ENCODE assay signal across 14 cellular contexts in genomic region chr11:16114451-16114850, GRCh38.
A peak's percentile ranks its signal among the peaks of the same experiment; 100 is the strongest.
DNase-seq lines count a peak whose midpoint lies in the region; ATAC-seq and TF ChIP-seq lines count a peak whose summit lies in the region.
"Had no signal": no experiment of that assay in that cellular context is flagged by ENCODE, and none has a peak within 500 bp of the region (broad histone marks: within the 10 kb centered on the region; RNA-seq: fewer than 3 reads in every experiment).

No MANE protein-coding gene starts in this region.

- TF ChIP-seq CTCF in Caco-2 (IDR thresholded peaks at IDR 0.05; ENCODE audit: insufficient read depth in 1 of 2, low read depth in 1 of 2, low read length in 1 of 2, severe bottlenecking in 1 of 2, unreplicated experiment in 1 of 2) (no peak), RWPE2 (IDR thresholded peaks at IDR 0.05; ENCODE audit: poor library complexity, severe bottlenecking) (no peak), foreskin keratinocyte (conservative IDR thresholded peaks at IDR 0.05) (no peak), right lobe of liver (IDR thresholded peaks at IDR 0.05) (no peak), mucosa of descending colon (IDR thresholded peaks at IDR 0.05) (no peak), upper lobe of right lung (IDR thresholded peaks at IDR 0.05) (no peak)

- peaks cover 41% of the 10 kb centered on the region for H3K4me1 Mint-ChIP-seq in Caco-2 (ENCODE audit: low read depth, unreplicated experiment)
- H3K4me1 Mint-ChIP-seq: B cell had no signal

- DNase-seq in Caco-2 (no peak), RWPE2 (ENCODE audit: low spot score) (no peak), foreskin keratinocyte (peak; percentile 35 to 63), right lobe of liver (no peak), superior temporal gyrus (ENCODE audit: extremely low spot score) (no peak), mucosa of descending colon (no peak), upper lobe of right lung (no peak)
- DNase-seq: C1 segment of cervical spinal cord; CD4-positive, alpha-beta T cell; DMS79; HCEC 1CT; HFFc6 had no signal

- H3K36me3 Mint-ChIP-seq in Caco-2 (ENCODE audit: insufficient read depth, unreplicated experiment) = no peaks in the 10 kb centered on the region

- H3K4me1 ChIP-seq in Caco-2 (peaks cover 55% of the 10 kb centered on the region), RWPE2 (ENCODE audit: insufficient read depth, poor library complexity, severe bottlenecking) (peaks cover 15% of the 10 kb centered on the region), foreskin keratinocyte (peaks cover 44% of the 10 kb centered on the region), right lobe of liver (peaks cover 0 to 34% (median 9%) of the 10 kb centered on the region in 4 donors), mucosa of descending colon (ENCODE audit: low read depth) (no peaks in the 10 kb centered on the region), upper lobe of right lung (no peaks in the 10 kb centered on the region)

- H3K27me3 Mint-ChIP-seq in Caco-2 (ENCODE audit: insufficient read depth, unreplicated experiment) = no peaks in the 10 kb centered on the region
- H3K27me3 Mint-ChIP-seq: B cell; CD4-positive, alpha-beta T cell had no signal

- H3K4me3 Mint-ChIP-seq in Caco-2 (ENCODE audit: unreplicated experiment) = peak overlapping the region; percentile 58
- H3K4me3 Mint-ChIP-seq: B cell; CD4-positive, alpha-beta T cell; HFFc6 had no signal

- H3K27ac ChIP-seq in RWPE2 (ENCODE audit: poor library complexity, severe bottlenecking) (no peak overlapping the region), foreskin keratinocyte (no peak overlapping the region), right lobe of liver (peak overlapping the region; percentile 81 to 96 (median 93)), upper lobe of right lung (no peak overlapping the region)

- 50% methylated on average over 2 of the region's 2 CpGs for whole genome bisulfite sequencing in right lobe of liver (ENCODE audit: insufficient coverage, low coverage, low lambda C conversion rate, missing lambda C conversion rate)

- POLR2A ChIA-PET in Caco-2 (lab: Charles Lee) = no interaction called here

- BruUV-seq in Caco-2 (replicated peaks; lab: Mats Ljungman, UMichigan) = no TSS peak

- H3K9me3 Mint-ChIP-seq in Caco-2 (ENCODE audit: unreplicated experiment) = no peaks in the 10 kb centered on the region
- H3K9me3 Mint-ChIP-seq: CD4-positive, alpha-beta T cell; HFFc6 had no signal

- no peak for TF ChIP-seq POLR2A in right lobe of liver (IDR thresholded peaks at IDR 0.05)

- H3K4me3 ChIP-seq in Caco-2 (ENCODE audit: low read depth, low read length) (no peak overlapping the region), RWPE2 (ENCODE audit: severe bottlenecking) (no peak overlapping the region), right lobe of liver (no peak overlapping the region), mucosa of descending colon (no peak overlapping the region), upper lobe of right lung (no peak overlapping the region)
- H3K4me3 ChIP-seq: GM12878 had no signal

- ATAC-seq in RWPE2 (ENCODE audit: low read depth) (peak; percentile 45; the same call in 1 of the 3 replicates), foreskin keratinocyte (peak; percentile 62), right lobe of liver (peak in 1 of 4 donors; percentile 27), mucosa of descending colon (no peak), upper lobe of right lung (no peak)
- ATAC-seq: GM12878 had no signal

- H3K9me3 ChIP-seq in Caco-2 (no peaks in the 10 kb centered on the region), RWPE2 (ENCODE audit: severe bottlenecking) (no peaks in the 10 kb centered on the region), right lobe of liver (no peaks in the 10 kb centered on the region), mucosa of descending colon (no peaks in the 10 kb centered on the region), upper lobe of right lung (no peaks in the 10 kb centered on the region)

- CTCF ChIA-PET in Caco-2 (lab: Charles Lee) = no interaction called here

- no peak overlapping the region for H3K27ac Mint-ChIP-seq in Caco-2 (ENCODE audit: unreplicated experiment)
- H3K27ac Mint-ChIP-seq: B cell; CD4-positive, alpha-beta T cell; HFFc6 had no signal

- no peaks in the 10 kb centered on the region for H3K27me3 ChIP-seq in Caco-2 (replicated peaks; ENCODE audit: control insufficient read depth, insufficient read depth, low read length)
- no peaks in the 10 kb centered on the region for H3K27me3 ChIP-seq in RWPE2 (ENCODE audit: insufficient read depth, poor library complexity, severe bottlenecking)
- H3K27me3 ChIP-seq in foreskin keratinocyte = no peaks in the 10 kb centered on the region
- H3K27me3 ChIP-seq in right lobe of liver = no peaks in the 10 kb centered on the region
- H3K27me3 ChIP-seq in upper lobe of right lung = no peaks in the 10 kb centered on the region

- intact Hi-C loops in Caco-2 (cut with micrococcal nuclease; ENCODE audit: unreplicated experiment) = loop anchor here (2.0 kb wide), 4 partner anchors 16 to 492 kb away; no protein-coding TSS in a partner anchor
- intact Hi-C loops in right lobe of liver (cut with DNase I) = no loop called here
- intact Hi-C loops in mucosa of descending colon (cut with DNase I, micrococcal nuclease) = no loop called here
- intact Hi-C loops in upper lobe of right lung (cut with DNase I) = no loop called here

- peaks cover 1% of the 10 kb centered on the region for H3K36me3 ChIP-seq in Caco-2 (ENCODE audit: control insufficient read depth, insufficient read depth, low read length)
- no peaks in the 10 kb centered on the region for H3K36me3 ChIP-seq in RWPE2 (ENCODE audit: low read depth)
- H3K36me3 ChIP-seq in right lobe of liver = no peaks in the 10 kb centered on the region
- no peaks in the 10 kb centered on the region for H3K36me3 ChIP-seq in mucosa of descending colon (ENCODE audit: low read depth)
- no peaks in the 10 kb centered on the region for H3K36me3 ChIP-seq in upper lobe of right lung

Comparison
In these comparisons a context has a peak if more than half of its experiments do, and no peak if none do; other contexts are left out.
1. DNase-seq: peak in foreskin keratinocyte (2 of 2); none in Caco-2 (0 of 2), RWPE2 (single experiment), right lobe of liver (0 of 3), superior temporal gyrus (single experiment), mucosa of descending colon (0 of 3) and upper lobe of right lung (single experiment).
2. ATAC-seq: peak in RWPE2 (single experiment) and foreskin keratinocyte (single experiment); none in mucosa of descending colon (single experiment) and upper lobe of right lung (single experiment).
3. H3K27ac ChIP-seq: peak in right lobe of liver (3 of 3); none in RWPE2 (single experiment), foreskin keratinocyte (single experiment) and upper lobe of right lung (single experiment).